Comparison of ENCODE assay signal across 8 cellular contexts in the genomic region with DNA sequence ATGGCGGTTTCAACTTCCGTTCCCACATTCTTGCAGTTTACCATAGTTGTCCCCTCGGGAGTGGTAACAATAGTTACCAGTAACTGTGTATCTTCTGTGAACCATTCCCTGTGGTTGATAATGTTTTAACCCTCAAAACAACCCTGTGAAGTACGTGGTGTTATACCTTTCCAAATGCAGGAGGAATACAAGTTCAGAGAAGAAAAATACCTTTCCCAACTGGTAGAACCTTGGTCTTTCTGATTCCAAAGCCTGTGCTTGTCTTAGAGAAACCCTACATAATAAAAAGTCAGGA. TPM values are rescaled to one million over a fixed set of nuclear protein-coding genes. Genes with fewer than 3 reads are reported as not detected.
DNase-seq lines count a peak whose midpoint lies in the region; ATAC-seq and TF ChIP-seq lines count a peak whose summit lies in the region.

No MANE protein-coding gene starts in this region.

- no peak for DNase-seq in CD4-positive, alpha-beta memory T cell
- DNase-seq in HCT116 (ENCODE audit: low read depth, low spot score) (no peak), activated B cell treated with CpG ODN at 0.5 μM for 24 hours (no peak), immature natural killer cell (peak in 2 of 3 donors; percentile 75 to 77), SIG-M5 (lab: John Stamatoyannopoulos, UW) (no peak), ACHN (no peak), foreskin keratinocyte (no peak)

- peak overlapping the region; percentile 88 for H3K27ac ChIP-seq in CD4-positive, alpha-beta memory T cell (ENCODE audit: low read depth, low read length)
- H3K27ac ChIP-seq in HCT116 (ENCODE audit: low read depth, low read length) (peak overlapping the region; percentile 80), thymus (ENCODE audit: low read depth) (peak overlapping the region; percentile 96), foreskin keratinocyte (no peak overlapping the region)

- H3K27me3 ChIP-seq in CD4-positive, alpha-beta memory T cell (ENCODE audit: insufficient read depth, low read length): no peaks in the 10 kb centered on the region
- H3K27me3 ChIP-seq in HCT116 (ENCODE audit: insufficient read depth, low read length) (no peaks in the 10 kb centered on the region), thymus (ENCODE audit: control insufficient read depth, insufficient read depth) (no peaks in the 10 kb centered on the region), foreskin keratinocyte (no peaks in the 10 kb centered on the region)

- H2AFZ ChIP-seq in HCT116 (ENCODE audit: low read depth, low read length, poor library complexity, severe bottlenecking): no peak overlapping the region

- H3K27me3 Mint-ChIP-seq in CD4-positive, alpha-beta memory T cell: no peaks in the 10 kb centered on the region
- H3K27me3 Mint-ChIP-seq in activated B cell treated with CpG ODN at 0.5 μM for 24 hours (no peaks in the 10 kb centered on the region), immature natural killer cell (ENCODE audit: low read depth in 3 of 3) (peaks cover 8 to 24% (median 8%) of the 10 kb centered on the region in 3 donors)

- H3K36me3 ChIP-seq in CD4-positive, alpha-beta memory T cell (ENCODE audit: insufficient read depth, low read length): peaks cover 15% of the 10 kb centered on the region
- H3K36me3 ChIP-seq in HCT116 (ENCODE audit: control insufficient read depth in 1 of 2, insufficient read depth in 2 of 2, low read length in 2 of 2) (peaks cover 10 to 24% of the 10 kb centered on the region in 2 experiments; a peak in 3 of 4 replicates), thymus (ENCODE audit: control insufficient read depth, insufficient read depth) (peaks cover 11% of the 10 kb centered on the region)

- intact Hi-C loops in CD4-positive, alpha-beta memory T cell (cut with micrococcal nuclease): loop anchor here (1.0 kb wide), 3 partner anchors 24 to 309 kb away; partner anchors contain the start of genes CC2D1B and KTI12
- intact Hi-C loops in HCT116 (cut with micrococcal nuclease): no loop called here
- intact Hi-C loops in activated B cell treated with CpG ODN at 0.5 μM for 24 hours (cut with micrococcal nuclease): loop anchor here (1.0 to 10.0 kb wide), 13 partner anchors 24 to 1998 kb away; partner anchors contain the start of genes CPT2, CZIB, FAF1 and IFT25

- H3K4me3 Mint-ChIP-seq in CD4-positive, alpha-beta memory T cell: peak overlapping the region; percentile 98 to 100 (median 98)
- H3K4me3 Mint-ChIP-seq in activated B cell treated with CpG ODN at 0.5 μM for 24 hours (peak overlapping the region; percentile 100), immature natural killer cell (peak overlapping the region; percentile 92 to 96 (median 95))

- peak overlapping the region; percentile 92 for H3K9ac ChIP-seq in HCT116 (ENCODE audit: low read length)

- no peak for TF ChIP-seq POLR2A in HCT116 (IDR thresholded peaks at IDR 0.05; ENCODE audit: borderline replicate concordance, extremely low read depth, insufficient read depth, insufficient read length)

- RAD21 ChIA-PET in HCT116 (lab: Charles Lee; ENCODE audit: low non-redundant PET in 1 of 2, low total read pairs in 2 of 2, uncharacterized antibody in 2 of 2, unreplicated experiment in 2 of 2): no interaction called here

- H3K79me2 ChIP-seq in HCT116 (ENCODE audit: insufficient read depth, low read length): peaks cover 81% of the 10 kb centered on the region

- H3K4me2 ChIP-seq in HCT116 (ENCODE audit: low read length): peak overlapping the region; percentile 87

- no peaks in the 10 kb centered on the region for H3K9me2 ChIP-seq in HCT116 (ENCODE audit: insufficient read depth)

- no peaks in the 10 kb centered on the region for H4K20me1 ChIP-seq in HCT116 (ENCODE audit: insufficient read depth)

- peak overlapping the region; percentile 84 to 97 (median 96) for H3K27ac Mint-ChIP-seq in CD4-positive, alpha-beta memory T cell
- H3K27ac Mint-ChIP-seq in activated B cell treated with CpG ODN at 0.5 μM for 24 hours (peak overlapping the region; percentile 98), immature natural killer cell (peak overlapping the region; percentile 93 to 99 (median 96))

- no peak for TF ChIP-seq CTCF in HCT116 (IDR thresholded peaks at IDR 0.05 in 2 of 3, conservative IDR thresholded peaks at IDR 0.05 in 1 of 3; ENCODE audit: borderline replicate concordance in 1 of 3, insufficient read depth in 1 of 3, low read depth in 2 of 3, low read length in 2 of 3)
- no peak for TF ChIP-seq CTCF in activated B cell treated with CpG ODN at 0.5 μM for 24 hours (IDR thresholded peaks at IDR 0.05)
- no peak for TF ChIP-seq CTCF in foreskin keratinocyte (conservative IDR thresholded peaks at IDR 0.05)

- POLR2A ChIA-PET in CD4-positive, alpha-beta memory T cell (lab: Charles Lee; ENCODE audit: partially characterized antibody): interaction anchor here (0.6 to 5.3 kb wide), 8 partner anchors 15 to 581 kb away, joined by 3 to 67 read pairs (median 4); partner anchors contain the start of genes KTI12, ORC1, PRPF38A and TUT4
- POLR2A ChIA-PET in HCT116 (lab: Charles Lee): no interaction called here
- POLR2A ChIA-PET in activated B cell treated with CpG ODN at 0.5 μM for 24 hours (lab: Charles Lee): interaction anchor here (0.6 to 5.2 kb wide), 7 partner anchors 23 to 575 kb away, joined by 3 to 63 read pairs (median 4); partner anchors contain the start of genes CC2D1B, KTI12, ORC1 and PRPF38A

- H3K9me3 ChIP-seq in CD4-positive, alpha-beta memory T cell (ENCODE audit: control insufficient read depth in 1 of 2, low read length in 2 of 2): no peaks in the 10 kb centered on the region
- no peaks in the 10 kb centered on the region for H3K9me3 ChIP-seq in HCT116 (ENCODE audit: control insufficient read depth in 1 of 2, insufficient read depth in 1 of 2, low read depth in 1 of 2, low read length in 2 of 2)
- no peaks in the 10 kb centered on the region for H3K9me3 ChIP-seq in thymus (ENCODE audit: control insufficient read depth)

- H3K9me3 Mint-ChIP-seq in CD4-positive, alpha-beta memory T cell: peaks cover 0 to 4% (median 0%) of the 10 kb centered on the region in 8 donors
- H3K9me3 Mint-ChIP-seq in activated B cell treated with CpG ODN at 0.5 μM for 24 hours: no peaks in the 10 kb centered on the region
- H3K9me3 Mint-ChIP-seq in immature natural killer cell: no peaks in the 10 kb centered on the region

- peaks cover 56% of the 10 kb centered on the region for H3K4me1 ChIP-seq in CD4-positive, alpha-beta memory T cell (ENCODE audit: insufficient read depth, low read length)
- H3K4me1 ChIP-seq in HCT116 (ENCODE audit: control insufficient read depth in 1 of 2, insufficient read depth in 2 of 2, low read length in 2 of 2) (peaks cover 10 to 31% of the 10 kb centered on the region in 2 experiments), thymus (ENCODE audit: control insufficient read depth, insufficient read depth, low read length) (peaks cover 18% of the 10 kb centered on the region), foreskin keratinocyte (peaks cover 23% of the 10 kb centered on the region)

- H3K4me3 ChIP-seq in CD4-positive, alpha-beta memory T cell (ENCODE audit: low read length in 2 of 2): peak overlapping the region; percentile 81 to 87
- peak overlapping the region; percentile 69 to 96 for H3K4me3 ChIP-seq in HCT116 (replicated peaks in 1 of 2; ENCODE audit: low read depth in 1 of 2, low read length in 2 of 2)
- H3K4me3 ChIP-seq in thymus (ENCODE audit: low read length): peak overlapping the region; percentile 73

- TF ChIP-seq RAD21 in HCT116 (IDR thresholded peaks at IDR 0.05; ENCODE audit: low read depth): no peak

- WGBS in thymus: 0% methylated on average over 4 of the region's 4 CpGs

- H3K36me3 Mint-ChIP-seq in CD4-positive, alpha-beta memory T cell: peaks cover 14 to 49% of the 10 kb centered on the region in 2 donors
- H3K36me3 Mint-ChIP-seq in activated B cell treated with CpG ODN at 0.5 μM for 24 hours (ENCODE audit: low read depth) (peaks cover 57% of the 10 kb centered on the region), immature natural killer cell (peaks cover 4 to 12% (median 8%) of the 10 kb centered on the region in 3 donors)

- no peak for ATAC-seq in HCT116
- peak; percentile 19 for ATAC-seq in activated B cell treated with CpG ODN at 0.5 μM for 24 hours (ENCODE audit: low read depth)
- no peak for ATAC-seq in foreskin keratinocyte

- CTCF ChIA-PET in CD4-positive, alpha-beta memory T cell (lab: Charles Lee; ENCODE audit: partially characterized antibody): interaction anchor here (1.2 kb wide), 1 partner anchor 8 kb away, joined by 7 read pairs; no protein-coding TSS in a partner anchor
- CTCF ChIA-PET in HCT116 (lab: Charles Lee): no interaction called here
- CTCF ChIA-PET in activated B cell treated with CpG ODN at 0.5 μM for 24 hours (lab: Charles Lee): no interaction called here

- BruUV-seq in HCT116 (replicated peaks; lab: Mats Ljungman, UMichigan): no TSS peak

- peaks cover 36 to 72% (median 56%) of the 10 kb centered on the region in 4 donors for H3K4me1 Mint-ChIP-seq in CD4-positive, alpha-beta memory T cell
- H3K4me1 Mint-ChIP-seq in activated B cell treated with CpG ODN at 0.5 μM for 24 hours (peaks cover 48% of the 10 kb centered on the region), immature natural killer cell (peaks cover 47 to 71% of the 10 kb centered on the region in 2 donors)

- in situ Hi-C loops in ACHN (cut with HindIII; ENCODE audit: low pct_ligation_motif_present, low pct_unique_long_range_greater_than_20kb, low sequenced_read_pairs): no loop called here

RNA-seq across cellular contexts. Expression of gene BTF3L4, which starts 0.8 kb away (rescaled TPM):
- 10 to 100 TPM; 30.4 to 34.6 TPM for total RNA-seq in CD4-positive, alpha-beta memory T cell
- polyA plus RNA-seq in CD4-positive, alpha-beta memory T cell: 10 to 100 TPM; 60.7 to 91.2 TPM
- total RNA-seq in HCT116 (2021; ENCODE audit: unreplicated experiment): 56.6 TPM
- 21.0 and 25.7 TPM in 2 replicates for polyA plus RNA-seq in HCT116 (2012)
- 32.8 and 36.2 TPM in 2 replicates for total RNA-seq in activated B cell treated with CpG ODN at 0.5 μM for 24 hours
- 10 to 100 TPM; 52.6 to 70.0 (median 58.7) TPM for polyA plus RNA-seq in immature natural killer cell
- 66.2 TPM for polyA plus RNA-seq in thymus
- 47.3 and 51.0 TPM in 2 replicates for total RNA-seq in foreskin keratinocyte
- 44.2 and 48.4 TPM in 2 replicates for polyA plus RNA-seq in foreskin keratinocyte

RNA-seq across cellular contexts. Expression of gene TXNDC12, which starts 1.9 kb away (rescaled TPM):
- total RNA-seq in CD4-positive, alpha-beta memory T cell: 10 to 100 TPM; 39.9 to 41.3 TPM
- polyA plus RNA-seq in CD4-positive, alpha-beta memory T cell: 100 to 1,000 TPM in 1 of 2 donors, 10 to 100 TPM in 1; 78.8 to 111 TPM
- 82.8 TPM for total RNA-seq in HCT116 (2021; ENCODE audit: unreplicated experiment)
- polyA plus RNA-seq in HCT116 (2012): 75.8 and 86.1 TPM in 2 replicates
- 37.4 and 39.0 TPM in 2 replicates for total RNA-seq in activated B cell treated with CpG ODN at 0.5 μM for 24 hours
- polyA plus RNA-seq in immature natural killer cell: 100 to 1,000 TPM in 1 of 3 donors, 10 to 100 TPM in 2; 75.1 to 108 (median 78.1) TPM
- polyA plus RNA-seq in thymus: 27.2 TPM
- 42.0 and 43.6 TPM in 2 replicates for total RNA-seq in foreskin keratinocyte
- polyA plus RNA-seq in foreskin keratinocyte: 31.0 and 33.7 TPM in 2 replicates

RNA-seq across cellular contexts. Expression of gene KTI12, which starts 23.3 kb away (rescaled TPM):
- total RNA-seq in CD4-positive, alpha-beta memory T cell: 10 to 100 TPM; 14.0 to 15.6 TPM
- polyA plus RNA-seq in CD4-positive, alpha-beta memory T cell: 10 to 100 TPM; 26.6 to 43.5 TPM
- 8.2 TPM for total RNA-seq in HCT116 (2021; ENCODE audit: unreplicated experiment)
- 5.9 and 6.4 TPM in 2 replicates for polyA plus RNA-seq in HCT116 (2012)
- 18.4 and 18.8 TPM in 2 replicates for total RNA-seq in activated B cell treated with CpG ODN at 0.5 μM for 24 hours
- 10 to 100 TPM; 28.8 to 31.8 (median 29.1) TPM for polyA plus RNA-seq in immature natural killer cell
- polyA plus RNA-seq in thymus: 11.1 TPM
- 11.9 and 12.0 TPM in 2 replicates for total RNA-seq in foreskin keratinocyte
- 12.3 and 12.8 TPM in 2 replicates for polyA plus RNA-seq in foreskin keratinocyte

Comparison
In these comparisons a context has a peak if more than half of its experiments do, and no peak if none do; other contexts are left out.
1. DNase-seq: peak in immature natural killer cell (2 of 3); none in CD4-positive, alpha-beta memory T cell (0 of 5), HCT116 (single experiment), activated B cell treated with CpG ODN at 0.5 μM for 24 hours (single experiment), SIG-M5 (single experiment), ACHN (single experiment) and foreskin keratinocyte (0 of 2).
2. Peak in every context shown above with its lines, with median percentiles within 50 percentile points of each other: H3K4me3 ChIP-seq, H3K27ac Mint-ChIP-seq and H3K4me3 Mint-ChIP-seq.